ENCODE assay signal across 22 cellular contexts in genomic region chrX:16120431-16120830, GRCh38. TPM values are rescaled to one million over a fixed set of nuclear protein-coding genes. Genes with fewer than 3 reads are reported as not detected.
DNase-seq lines count a peak whose midpoint lies in the region; ATAC-seq and TF ChIP-seq lines count a peak whose summit lies in the region.
"Had no signal": no experiment of that assay in that cellular context is flagged by ENCODE, and none has a peak within 500 bp of the region (broad histone marks: within the 10 kb centered on the region; RNA-seq: fewer than 3 reads in every experiment).

No MANE protein-coding gene starts in this region.

- H3K27ac ChIP-seq in KMS-11 (no peak overlapping the region), trophoblast cell (ENCODE audit: low read depth, low read length) (no peak overlapping the region)
- H3K27ac ChIP-seq: right atrium auricular region, VCaP had no signal

- H3K23ac ChIP-seq in trophoblast cell (ENCODE audit: low read length): no peak overlapping the region

- no peak overlapping the region for H2BK12ac ChIP-seq in trophoblast cell (ENCODE audit: low read length)

- WGBS in trophoblast cell (ENCODE audit: extremely low coverage, insufficient coverage, insufficient read length): no CpG with 5 or more reads among the region's 3 CpGs

- no peak for TF ChIP-seq CTCF in natural killer cell (IDR thresholded peaks at IDR 0.05)
- no peak for TF ChIP-seq CTCF in KMS-11 (conservative IDR thresholded peaks at IDR 0.05; ENCODE audit: low read depth, low read length)

- no peak for ATAC-seq in natural killer cell treated with Interleukin-12 subunit alpha and Interleukin-12 subunit beta and Interleukin-15 and Interleukin-18, amount 100 ng/mL, for 72 hours
- ATAC-seq in natural killer cell: no peak
- no peak for ATAC-seq in activated naive CD8-positive, alpha-beta T cell treated with anti-CD3 and anti-CD28 coated beads, Interleukin-2, amount 50 U/mL, for 24 hours
- no peak for ATAC-seq in HG03342 (IDR thresholded peaks at IDR 0.05; ENCODE audit: unreplicated experiment)
- ATAC-seq: left lobe of liver, mucosa of descending colon had no signal

- peak overlapping the region; percentile 57 for H3K4me3 Mint-ChIP-seq in natural killer cell treated with Interleukin-12 subunit alpha and Interleukin-12 subunit beta and Interleukin-15 and Interleukin-18, amount 100 ng/mL, for 72 hours
- no peak overlapping the region for H3K4me3 Mint-ChIP-seq in natural killer cell
- peak overlapping the region; percentile 31 for H3K4me3 Mint-ChIP-seq in activated naive CD8-positive, alpha-beta T cell treated with anti-CD3 and anti-CD28 coated beads, Interleukin-2, amount 50 U/mL, for 24 hours
- H3K4me3 Mint-ChIP-seq: activated CD8-positive, alpha-beta T cell treated with anti-CD3 and anti-CD28 coated beads, Interleukin-2, amount 10 ng/mL, durations not matched to agents 7 days and 5 days; activated T-helper 1 cell treated with anti-CD3 and anti-CD28 coated beads, Interleukin-12 subunit alpha, Interleukin-12 subunit beta, Interleukin-2, Interleukin-4 antibody, amounts not matched to agents 30 ng/mL and 10 ng/mL and 1 ng/mL, durations not matched to agents 14 hours and 24 hours and 36 hours; HFFc6 had no signal

- intact Hi-C loops in natural killer cell (cut with micrococcal nuclease): loop anchor here (10.0 kb wide), 1 partner anchor 324 kb away; no protein-coding TSS in a partner anchor

- H3K4me2 ChIP-seq in KMS-11: peak overlapping the region; percentile 68
- no peak overlapping the region for H3K4me2 ChIP-seq in trophoblast cell (ENCODE audit: low read length)

- H2AFZ ChIP-seq in KMS-11 (ENCODE audit: low read depth) (no peak overlapping the region), trophoblast cell (ENCODE audit: insufficient read depth, low read length, poor library complexity) (no peak overlapping the region)

- no peak overlapping the region for H3K18ac ChIP-seq in trophoblast cell (ENCODE audit: low read length)

- H3K4me1 Mint-ChIP-seq in natural killer cell treated with Interleukin-12 subunit alpha and Interleukin-12 subunit beta and Interleukin-15 and Interleukin-18, amount 100 ng/mL, for 72 hours (ENCODE audit: low read depth in 2 of 2): peaks cover 12 to 14% of the 10 kb centered on the region in 2 donors
- H3K4me1 Mint-ChIP-seq in natural killer cell: peaks cover 5% of the 10 kb centered on the region in 2 donors
- peaks cover 24% of the 10 kb centered on the region for H3K4me1 Mint-ChIP-seq in activated naive CD8-positive, alpha-beta T cell treated with anti-CD3 and anti-CD28 coated beads, Interleukin-2, amount 50 U/mL, for 24 hours

- no peaks in the 10 kb centered on the region for H3K36me3 Mint-ChIP-seq in natural killer cell treated with Interleukin-12 subunit alpha and Interleukin-12 subunit beta and Interleukin-15 and Interleukin-18, amount 100 ng/mL, for 72 hours
- H3K36me3 Mint-ChIP-seq in natural killer cell: no peaks in the 10 kb centered on the region
- no peaks in the 10 kb centered on the region for H3K36me3 Mint-ChIP-seq in activated naive CD8-positive, alpha-beta T cell treated with anti-CD3 and anti-CD28 coated beads, Interleukin-2, amount 50 U/mL, for 24 hours (ENCODE audit: low read depth)

- no peak overlapping the region for H4K12ac ChIP-seq in trophoblast cell (ENCODE audit: low read depth, low read length)

- DNase-seq in natural killer cell treated with Interleukin-12 subunit alpha and Interleukin-12 subunit beta and Interleukin-15 and Interleukin-18, amount 100 ng/mL, for 72 hours (ENCODE audit: low spot score): no peak
- DNase-seq in natural killer cell (no peak), H7 (no peak), trophoblast cell (no peak)
- no peak for DNase-seq in activated naive CD8-positive, alpha-beta T cell treated with anti-CD3 and anti-CD28 coated beads, Interleukin-2, amount 50 U/mL, for 24 hours
- DNase-seq: activated CD8-positive, alpha-beta T cell treated with anti-CD3 and anti-CD28 coated beads, Interleukin-2, amount 10 ng/mL, durations not matched to agents 7 days and 5 days; Calu3; caudate nucleus; glutamatergic neuron; HFFc6; mucosa of descending colon; NCI-H1436 treated with DMSO at 0.1 percent for 48 hours; NK-92 treated with Interleukin-12 subunit alpha and Interleukin-12 subunit beta, amount 100 ng/mL, for 24 hours; occipital lobe had no signal

- H3K4me3 ChIP-seq in KMS-11 (IDR thresholded peaks at IDR 0.05; ENCODE audit: insufficient read depth, low read depth, low read length) (no peak overlapping the region), H7 (ENCODE audit: insufficient read depth, low read depth, low read length) (no peak overlapping the region), trophoblast cell (ENCODE audit: low read depth, low read length) (no peak overlapping the region)
- H3K4me3 ChIP-seq: esophagus muscularis mucosa, mucosa of descending colon, right atrium auricular region had no signal

- H3K4ac ChIP-seq in trophoblast cell (ENCODE audit: low read depth, low read length): no peak overlapping the region

- peak overlapping the region in 1 of 2 donors; percentile 29 for H3K27ac Mint-ChIP-seq in natural killer cell treated with Interleukin-12 subunit alpha and Interleukin-12 subunit beta and Interleukin-15 and Interleukin-18, amount 100 ng/mL, for 72 hours
- H3K27ac Mint-ChIP-seq in natural killer cell: no peak overlapping the region
- H3K27ac Mint-ChIP-seq in activated naive CD8-positive, alpha-beta T cell treated with anti-CD3 and anti-CD28 coated beads, Interleukin-2, amount 50 U/mL, for 24 hours: peak overlapping the region; percentile 55
- H3K27ac Mint-ChIP-seq: activated CD8-positive, alpha-beta T cell treated with anti-CD3 and anti-CD28 coated beads, Interleukin-2, amount 10 ng/mL, durations not matched to agents 7 days and 5 days; activated T-helper 1 cell treated with anti-CD3 and anti-CD28 coated beads, Interleukin-12 subunit alpha, Interleukin-12 subunit beta, Interleukin-2, Interleukin-4 antibody, amounts not matched to agents 30 ng/mL and 10 ng/mL and 1 ng/mL, durations not matched to agents 14 hours and 24 hours and 36 hours; HFFc6 had no signal

- H4K8ac ChIP-seq in trophoblast cell (ENCODE audit: low read depth, low read length): no peak overlapping the region

- H2BK120ac ChIP-seq in trophoblast cell (ENCODE audit: insufficient read depth, low read length, poor library complexity): no peak overlapping the region

- H4K20me1 ChIP-seq in KMS-11 (ENCODE audit: insufficient read depth): no peaks in the 10 kb centered on the region

- H3K14ac ChIP-seq in trophoblast cell (ENCODE audit: low read length): no peak overlapping the region

- H3K36me3 ChIP-seq in KMS-11 (ENCODE audit: insufficient read depth) (no peaks in the 10 kb centered on the region), H7 (replicated peaks; ENCODE audit: control insufficient read depth, insufficient read depth, low read length) (peaks cover 1% of the 10 kb centered on the region; the same call in 1 of the 2 replicates), trophoblast cell (ENCODE audit: control insufficient read depth in 1 of 2, insufficient read depth in 2 of 2, low read length in 2 of 2) (no peaks in the 10 kb centered on the region)
- H3K36me3 ChIP-seq: esophagus muscularis mucosa, right atrium auricular region had no signal

- no peak overlapping the region for H3K9ac ChIP-seq in KMS-11
- H3K9ac ChIP-seq in trophoblast cell (ENCODE audit: low read length): no peak overlapping the region

- H3K27me3 Mint-ChIP-seq in natural killer cell treated with Interleukin-12 subunit alpha and Interleukin-12 subunit beta and Interleukin-15 and Interleukin-18, amount 100 ng/mL, for 72 hours: peaks cover 20 to 24% of the 10 kb centered on the region in 2 donors
- peaks cover 8 to 40% of the 10 kb centered on the region in 2 donors for H3K27me3 Mint-ChIP-seq in natural killer cell (ENCODE audit: low read depth in 2 of 2)
- H3K27me3 Mint-ChIP-seq in activated naive CD8-positive, alpha-beta T cell treated with anti-CD3 and anti-CD28 coated beads, Interleukin-2, amount 50 U/mL, for 24 hours: peaks cover 6% of the 10 kb centered on the region

- H3K79me2 ChIP-seq in KMS-11 (ENCODE audit: insufficient read depth, low read depth) (no peaks in the 10 kb centered on the region), trophoblast cell (ENCODE audit: control insufficient read depth, insufficient read depth, low read length, poor library complexity) (no peaks in the 10 kb centered on the region)

- H3K9me3 ChIP-seq in trophoblast cell (ENCODE audit: insufficient read depth, low read depth, low read length): no peaks in the 10 kb centered on the region
- H3K9me3 ChIP-seq: mucosa of descending colon had no signal

- H3K4me1 ChIP-seq in KMS-11 (ENCODE audit: low read depth, poor library complexity, severe bottlenecking): peaks cover 27% of the 10 kb centered on the region
- H3K4me1 ChIP-seq in trophoblast cell (ENCODE audit: control insufficient read depth in 1 of 2, insufficient read depth in 2 of 2, low read length in 2 of 2): peaks cover 3% of the 10 kb centered on the region in 2 experiments
- H3K4me1 ChIP-seq: esophagus muscularis mucosa, right atrium auricular region had no signal

- no peak overlapping the region for H2BK5ac ChIP-seq in trophoblast cell (ENCODE audit: low read depth, low read length, poor library complexity)

- H3K27me3 ChIP-seq in KMS-11 (ENCODE audit: insufficient read depth, low read depth) (peaks cover 34% of the 10 kb centered on the region), H7 (ENCODE audit: control insufficient read depth, insufficient read depth, low read length) (no peaks in the 10 kb centered on the region), trophoblast cell (ENCODE audit: insufficient read depth, low read length) (no peaks in the 10 kb centered on the region)
- H3K27me3 ChIP-seq: esophagus muscularis mucosa, right atrium auricular region had no signal

- no peaks in the 10 kb centered on the region for H3K79me1 ChIP-seq in trophoblast cell (ENCODE audit: low read length)

- no peak overlapping the region for H2AK5ac ChIP-seq in trophoblast cell (ENCODE audit: low read length)

- no peak overlapping the region for H4K91ac ChIP-seq in trophoblast cell (ENCODE audit: low read depth, low read length)

- no peaks in the 10 kb centered on the region for H3K9me3 Mint-ChIP-seq in natural killer cell treated with Interleukin-12 subunit alpha and Interleukin-12 subunit beta and Interleukin-15 and Interleukin-18, amount 100 ng/mL, for 72 hours
- H3K9me3 Mint-ChIP-seq in natural killer cell: no peaks in the 10 kb centered on the region
- peaks cover 4% of the 10 kb centered on the region for H3K9me3 Mint-ChIP-seq in activated naive CD8-positive, alpha-beta T cell treated with anti-CD3 and anti-CD28 coated beads, Interleukin-2, amount 50 U/mL, for 24 hours

RNA-seq across cellular contexts. Expression of gene GRPR, which starts 2.9 kb away (rescaled TPM):
- total RNA-seq in natural killer cell treated with Interleukin-12 subunit alpha and Interleukin-12 subunit beta and Interleukin-15 and Interleukin-18, amount 100 ng/mL, for 72 hours: under 1 TPM in 1 of 2 donors, not detected in 1; 0.38 TPM
- under 1 TPM in 1 of 3 donors, not detected in 2; 0.36 TPM for total RNA-seq in natural killer cell
- 3.9 and 10.9 TPM in 2 replicates for total RNA-seq in H7 (2014; rRNA removed; shearing (Covaris generic))
- polyA plus RNA-seq in trophoblast cell (2013): 0.49 and 0.64 TPM in 2 replicates
- total RNA-seq: activated CD8-positive, alpha-beta T cell treated with anti-CD3 and anti-CD28 coated beads, Interleukin-2, amount 10 ng/mL, durations not matched to agents 7 days and 5 days; activated T-helper 1 cell treated with anti-CD3 and anti-CD28 coated beads, Interleukin-12 subunit alpha, Interleukin-12 subunit beta, Interleukin-2, Interleukin-4 antibody, amounts not matched to agents 30 ng/mL and 10 ng/mL and 1 ng/mL, durations not matched to agents 14 hours and 24 hours and 36 hours; G401; left lobe of liver had no signal

RNA-seq across cellular contexts. Expression of gene MAGEB17, which starts 46.9 kb away (rescaled TPM):
- total RNA-seq in natural killer cell treated with Interleukin-12 subunit alpha and Interleukin-12 subunit beta and Interleukin-15 and Interleukin-18, amount 100 ng/mL, for 72 hours: not detected
- not detected for total RNA-seq in natural killer cell
- 0.21 and 0.33 TPM in 2 replicates for total RNA-seq in H7 (2014; rRNA removed; shearing (Covaris generic))
- 0.03 TPM in 1 of 2 replicates, not detected in the other for polyA plus RNA-seq in trophoblast cell (2013)
- total RNA-seq: activated CD8-positive, alpha-beta T cell treated with anti-CD3 and anti-CD28 coated beads, Interleukin-2, amount 10 ng/mL, durations not matched to agents 7 days and 5 days; activated T-helper 1 cell treated with anti-CD3 and anti-CD28 coated beads, Interleukin-12 subunit alpha, Interleukin-12 subunit beta, Interleukin-2, Interleukin-4 antibody, amounts not matched to agents 30 ng/mL and 10 ng/mL and 1 ng/mL, durations not matched to agents 14 hours and 24 hours and 36 hours; Calu3; G401; HFFc6; left lobe of liver had no signal
